In the genomic region with DNA sequence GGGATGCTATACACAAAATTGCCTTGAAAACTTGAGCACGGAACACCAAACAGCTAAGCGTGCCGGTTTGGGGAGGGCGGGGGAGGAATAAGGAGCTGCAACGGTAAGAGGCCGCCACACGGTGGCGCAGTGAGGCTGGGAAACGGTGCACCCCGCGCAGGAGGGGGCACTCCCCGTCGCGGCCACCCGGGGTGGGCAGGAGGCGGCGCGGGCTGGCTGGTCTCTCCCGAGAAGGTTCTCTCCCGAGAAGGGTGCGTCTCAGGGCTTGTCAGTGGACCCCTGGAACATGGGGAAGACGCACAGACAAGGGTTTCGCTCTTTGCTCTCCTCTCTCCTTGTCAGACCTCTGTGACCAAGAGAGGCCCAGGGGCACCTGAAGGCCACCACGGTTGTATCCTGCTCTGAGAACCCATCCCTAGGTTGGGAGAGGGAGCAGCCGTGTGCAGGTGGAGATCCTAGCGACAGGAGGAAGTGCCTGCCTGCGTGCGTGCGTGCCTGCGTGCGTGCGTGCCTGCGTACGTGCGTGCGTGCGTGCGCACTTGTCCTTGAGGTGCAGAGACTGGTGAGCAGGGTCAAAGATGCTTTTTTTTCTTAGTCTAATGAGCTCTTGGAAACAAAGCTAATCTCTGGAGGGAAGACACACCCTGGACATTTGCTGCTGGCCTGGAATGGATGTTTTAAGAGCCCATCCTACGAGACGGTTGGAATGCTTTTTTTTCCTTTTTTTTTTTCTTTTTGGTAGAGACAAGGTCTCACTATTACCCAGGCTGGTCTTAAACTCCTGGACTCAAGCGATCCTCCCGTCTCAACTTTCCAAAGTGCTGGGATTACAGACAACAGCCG, we compare ENCODE assay signal across 8 cellular contexts. TPM values are rescaled to one million over a fixed set of nuclear protein-coding genes. Genes with fewer than 3 reads are reported as not detected.
DNase-seq lines count a peak whose midpoint lies in the region; ATAC-seq and TF ChIP-seq lines count a peak whose summit lies in the region.

No MANE protein-coding gene starts in this region.

- ATAC-seq in GM18867 (IDR thresholded peaks at IDR 0.05; ENCODE audit: unreplicated experiment) (peak; percentile 94), HG03066 (IDR thresholded peaks at IDR 0.05; ENCODE audit: low read depth, unreplicated experiment) (peak; percentile 81), right lobe of liver (peak; percentile 90 to 97 (median 94))

- no peak overlapping the region for H3K27ac ChIP-seq in AG04450 (ENCODE audit: low read depth, low read length)
- H3K27ac ChIP-seq in right lobe of liver: no peak overlapping the region

- 60% methylated on average over 10 of the region's 43 CpGs for WGBS in right lobe of liver (ENCODE audit: insufficient coverage, low coverage, low lambda C conversion rate, missing lambda C conversion rate)

- TF ChIP-seq CTCF in AG04450 (IDR thresholded peaks at IDR 0.05; ENCODE audit: low read depth, low read length) (peak; percentile 89), choroid plexus epithelial cell (conservative IDR thresholded peaks at IDR 0.05; ENCODE audit: low read depth, low read length) (peak; percentile 84), right lobe of liver (IDR thresholded peaks at IDR 0.05) (peak; percentile 63 to 91 (median 88))

- TF ChIP-seq POLR2A in right lobe of liver (IDR thresholded peaks at IDR 0.05): no peak

- no peaks in the 10 kb centered on the region for H3K4me1 ChIP-seq in right lobe of liver

- CTCF ChIA-PET in AG04450 (lab: Charles Lee): interaction anchor here (0.6 to 6.2 kb wide), 39 partner anchors 11 to 204 kb away, joined by 3 to 133 read pairs (median 7); a partner anchor contains a TSS

- intact Hi-C loops in right lobe of liver (cut with DNase I): loop anchor here (10.0 kb wide), 2 partner anchors 84 to 94 kb away; no protein-coding TSS in a partner anchor

- no peaks in the 10 kb centered on the region for H3K36me3 ChIP-seq in right lobe of liver

- peak overlapping the region; percentile 47 for H3K4me3 ChIP-seq in AG04450 (ENCODE audit: low read depth, low read length)
- peak overlapping the region; percentile 45 for H3K4me3 ChIP-seq in choroid plexus epithelial cell (ENCODE audit: low read depth, low read length)
- peak overlapping the region in 1 of 3 donors; percentile 21 for H3K4me3 ChIP-seq in right lobe of liver

- H3K27me3 ChIP-seq in AG04450 (ENCODE audit: control insufficient read depth, insufficient read depth, low read length) (no peaks in the 10 kb centered on the region), right lobe of liver (peaks cover 0 to 12% of the 10 kb centered on the region in 2 donors)

- H3K9me3 ChIP-seq in AG04450 (ENCODE audit: control insufficient read depth, insufficient read depth, low read length) (no peaks in the 10 kb centered on the region), right lobe of liver (no peaks in the 10 kb centered on the region)

- POLR2A ChIA-PET in AG04450 (lab: Yijun Ruan, JAX): interaction anchor here (0.7 to 1.3 kb wide), 2 partner anchors 18 to 431 kb away, joined by 3 to 5 read pairs; a partner anchor contains a TSS

- DNase-seq in AG04450 (ENCODE audit: low read depth, low spot score) (no peak), NCI-H2227 (lab: John Stamatoyannopoulos, UW; ENCODE audit: unreplicated experiment) (peak; percentile 79), choroid plexus epithelial cell (ENCODE audit: low read depth) (peak; percentile 64), right lobe of liver (peak; percentile 67 to 69 (median 69))
- DNase-seq in activated CD4-positive, alpha-beta T cell treated with anti-CD3 and anti-CD28 coated beads for 1 hour: peak; percentile 58
- DNase-seq in stimulated activated CD4-positive, alpha-beta T cell treated with anti-CD3 and anti-CD28 coated beads, TNF-alpha, amount 100 ng/mL, for 24 hours (ENCODE audit: low read depth in 3 of 3): peak; percentile 51 to 58 (median 54)

RNA-seq across cellular contexts. Expression of a gene that starts 18.1 kb away (rescaled TPM):
- polyA plus RNA-seq in AG04450 (2011; rRNA removed): 66.2 and 79.6 TPM in 2 replicates
- polyA minus RNA-seq in AG04450 (2011; rRNA and poly(A)+ RNA removed): 38.4 and 43.7 TPM in 2 replicates
- 1 to 10 TPM in 5 of 6 experiments, under 1 TPM in 1; 0.86 to 2.5 (median 1.6) TPM for total RNA-seq in right lobe of liver
